1 cellular context compared by ENCODE assay signal in the genomic region with DNA sequence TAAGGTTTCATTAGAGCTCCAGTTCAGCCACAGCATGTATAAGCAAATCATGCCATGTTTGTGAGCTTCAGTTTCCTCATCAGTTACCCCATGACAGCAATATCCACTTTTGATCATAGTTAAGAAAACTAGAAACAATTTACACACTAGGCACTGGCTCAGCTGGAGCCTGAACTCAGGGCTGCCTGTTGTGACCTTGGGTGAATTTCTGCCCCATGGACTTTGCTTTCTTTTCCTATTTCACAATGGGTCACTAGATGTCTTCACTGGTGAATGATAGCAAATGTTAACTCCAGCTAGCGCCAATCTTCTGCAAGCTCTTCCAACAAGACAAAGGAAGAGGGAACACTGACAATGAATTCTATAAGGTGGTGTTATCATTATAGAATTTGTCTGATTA.
A peak's percentile ranks its signal among the peaks of the same experiment; 100 is the strongest.
TF ChIP-seq lines count a peak whose summit lies in the region.

No MANE protein-coding gene starts in this region.

TF ChIP-seq in HepG2, 621 proteins besides CTCF, POLR2A, EP300 and RAD21 (continued from another document):
- TF ChIP-seq, protein P1, sequence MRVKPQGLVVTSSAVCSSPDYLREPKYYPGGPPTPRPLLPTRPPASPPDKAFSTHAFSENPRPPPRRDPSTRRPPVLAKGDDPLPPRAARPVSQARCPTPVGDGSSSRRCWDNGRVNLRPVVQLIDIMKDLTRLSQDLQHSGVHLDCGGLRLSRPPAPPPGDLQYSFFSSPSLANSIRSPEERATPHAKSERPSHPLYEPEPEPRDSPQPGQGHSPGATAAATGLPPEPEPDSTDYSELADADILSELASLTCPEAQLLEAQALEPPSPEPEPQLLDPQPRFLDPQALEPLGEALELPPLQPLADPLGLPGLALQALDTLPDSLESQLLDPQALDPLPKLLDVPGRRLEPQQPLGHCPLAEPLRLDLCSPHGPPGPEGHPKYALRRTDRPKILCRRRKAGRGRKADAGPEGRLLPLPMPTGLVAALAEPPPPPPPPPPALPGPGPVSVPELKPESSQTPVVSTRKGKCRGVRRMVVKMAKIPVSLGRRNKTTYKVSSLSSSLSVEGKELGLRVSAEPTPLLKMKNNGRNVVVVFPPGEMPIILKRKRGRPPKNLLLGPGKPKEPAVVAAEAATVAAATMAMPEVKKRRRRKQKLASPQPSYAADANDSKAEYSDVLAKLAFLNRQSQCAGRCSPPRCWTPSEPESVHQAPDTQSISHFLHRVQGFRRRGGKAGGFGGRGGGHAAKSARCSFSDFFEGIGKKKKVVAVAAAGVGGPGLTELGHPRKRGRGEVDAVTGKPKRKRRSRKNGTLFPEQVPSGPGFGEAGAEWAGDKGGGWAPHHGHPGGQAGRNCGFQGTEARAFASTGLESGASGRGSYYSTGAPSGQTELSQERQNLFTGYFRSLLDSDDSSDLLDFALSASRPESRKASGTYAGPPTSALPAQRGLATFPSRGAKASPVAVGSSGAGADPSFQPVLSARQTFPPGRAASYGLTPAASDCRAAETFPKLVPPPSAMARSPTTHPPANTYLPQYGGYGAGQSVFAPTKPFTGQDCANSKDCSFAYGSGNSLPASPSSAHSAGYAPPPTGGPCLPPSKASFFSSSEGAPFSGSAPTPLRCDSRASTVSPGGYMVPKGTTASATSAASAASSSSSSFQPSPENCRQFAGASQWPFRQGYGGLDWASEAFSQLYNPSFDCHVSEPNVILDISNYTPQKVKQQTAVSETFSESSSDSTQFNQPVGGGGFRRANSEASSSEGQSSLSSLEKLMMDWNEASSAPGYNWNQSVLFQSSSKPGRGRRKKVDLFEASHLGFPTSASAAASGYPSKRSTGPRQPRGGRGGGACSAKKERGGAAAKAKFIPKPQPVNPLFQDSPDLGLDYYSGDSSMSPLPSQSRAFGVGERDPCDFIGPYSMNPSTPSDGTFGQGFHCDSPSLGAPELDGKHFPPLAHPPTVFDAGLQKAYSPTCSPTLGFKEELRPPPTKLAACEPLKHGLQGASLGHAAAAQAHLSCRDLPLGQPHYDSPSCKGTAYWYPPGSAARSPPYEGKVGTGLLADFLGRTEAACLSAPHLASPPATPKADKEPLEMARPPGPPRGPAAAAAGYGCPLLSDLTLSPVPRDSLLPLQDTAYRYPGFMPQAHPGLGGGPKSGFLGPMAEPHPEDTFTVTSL (CRISPR knock-in tag; IDR thresholded peaks at IDR 0.05; ENCODE audit: borderline replicate concordance) = peak; percentile 81; the same call in 1 of the 2 replicates
- TF ChIP-seq ZNF781 (CRISPR knock-in tag; IDR thresholded peaks at IDR 0.05; ENCODE audit: borderline replicate concordance, not compliant biosample characterization) (no peak), GATAD2A (CRISPR knock-in tag; IDR thresholded peaks at IDR 0.05) (peak; percentile 84), E2F1 (CRISPR knock-in tag; IDR thresholded peaks at IDR 0.05) (no peak), KLF9 (CRISPR knock-in tag; IDR thresholded peaks at IDR 0.05; ENCODE audit: low read depth) (no peak), ZNF883 (CRISPR knock-in tag; IDR thresholded peaks at IDR 0.05; ENCODE audit: not compliant biosample characterization) (no peak), NR1H2 (CRISPR knock-in tag; IDR thresholded peaks at IDR 0.05; ENCODE audit: borderline replicate concordance, low read depth) (no peak), CCDC6 (CRISPR knock-in tag; IDR thresholded peaks at IDR 0.05) (no peak), KDM1A (CRISPR knock-in tag; IDR thresholded peaks at IDR 0.05) (no peak; the same call in 1 of the 2 replicates), ZNF749 (CRISPR knock-in tag; IDR thresholded peaks at IDR 0.05; ENCODE audit: borderline replicate concordance) (no peak), ZSCAN21 (CRISPR knock-in tag; IDR thresholded peaks at IDR 0.05; ENCODE audit: borderline replicate concordance) (no peak), FOXA3 (CRISPR knock-in tag; IDR thresholded peaks at IDR 0.05) (peak; percentile 60; the same call in 1 of the 2 replicates), TFAP4 (IDR thresholded peaks at IDR 0.05; ENCODE audit: borderline replicate concordance, low read depth) (peak; percentile 84; the same call in 1 of the 2 replicates), KAT7 (CRISPR knock-in tag; IDR thresholded peaks at IDR 0.05; ENCODE audit: borderline replicate concordance) (no peak), ZNF331 (CRISPR knock-in tag; IDR thresholded peaks at IDR 0.05) (peak; percentile 87), SCMH1 (CRISPR knock-in tag; IDR thresholded peaks at IDR 0.05; ENCODE audit: borderline replicate concordance) (no peak), TCF12 (IDR thresholded peaks at IDR 0.05) (no peak), TCF12 (CRISPR knock-in tag; IDR thresholded peaks at IDR 0.05) (no peak), SOX5 (CRISPR knock-in tag; IDR thresholded peaks at IDR 0.05; ENCODE audit: borderline replicate concordance) (peak; percentile 47; the same call in 1 of the 2 replicates), ZNF367 (CRISPR knock-in tag; IDR thresholded peaks at IDR 0.05; ENCODE audit: borderline replicate concordance) (no peak), GABPA (IDR thresholded peaks at IDR 0.05; ENCODE audit: low read depth, low read length) (no peak), GABPA (CRISPR knock-in tag; IDR thresholded peaks at IDR 0.05; ENCODE audit: low read depth) (no peak), RFX5 (IDR thresholded peaks at IDR 0.05; ENCODE audit: low read depth, low read length) (no peak), CEBPB (IDR thresholded peaks at IDR 0.05; ENCODE audit: borderline replicate concordance, low read depth, low read length) (peak; percentile 95), REL (CRISPR knock-in tag; conservative IDR thresholded peaks at IDR 0.05) (no peak), HIVEP1 (CRISPR knock-in tag; IDR thresholded peaks at IDR 0.05) (no peak), ZNF136 (CRISPR knock-in tag; IDR thresholded peaks at IDR 0.05; ENCODE audit: low read depth) (no peak), ZNF296 (CRISPR knock-in tag; conservative IDR thresholded peaks at IDR 0.05) (no peak), TAF1 (CRISPR knock-in tag; IDR thresholded peaks at IDR 0.05) (no peak)
- TF ChIP-seq, protein P2, sequence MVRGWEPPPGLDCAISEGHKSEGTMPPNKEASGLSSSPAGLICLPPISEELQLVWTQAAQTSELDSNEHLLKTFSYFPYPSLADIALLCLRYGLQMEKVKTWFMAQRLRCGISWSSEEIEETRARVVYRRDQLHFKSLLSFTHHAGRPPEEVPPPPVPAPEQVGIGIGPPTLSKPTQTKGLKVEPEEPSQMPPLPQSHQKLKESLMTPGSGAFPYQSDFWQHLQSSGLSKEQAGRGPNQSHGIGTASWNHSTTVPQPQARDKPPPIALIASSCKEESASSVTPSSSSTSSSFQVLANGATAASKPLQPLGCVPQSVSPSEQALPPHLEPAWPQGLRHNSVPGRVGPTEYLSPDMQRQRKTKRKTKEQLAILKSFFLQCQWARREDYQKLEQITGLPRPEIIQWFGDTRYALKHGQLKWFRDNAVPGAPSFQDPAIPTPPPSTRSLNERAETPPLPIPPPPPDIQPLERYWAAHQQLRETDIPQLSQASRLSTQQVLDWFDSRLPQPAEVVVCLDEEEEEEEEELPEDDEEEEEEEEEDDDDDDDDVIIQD (CRISPR knock-in tag; IDR thresholded peaks at IDR 0.05; ENCODE audit: low read depth) = peak; percentile 81; the same call in 1 of the 2 replicates
- TF ChIP-seq, protein P3, sequence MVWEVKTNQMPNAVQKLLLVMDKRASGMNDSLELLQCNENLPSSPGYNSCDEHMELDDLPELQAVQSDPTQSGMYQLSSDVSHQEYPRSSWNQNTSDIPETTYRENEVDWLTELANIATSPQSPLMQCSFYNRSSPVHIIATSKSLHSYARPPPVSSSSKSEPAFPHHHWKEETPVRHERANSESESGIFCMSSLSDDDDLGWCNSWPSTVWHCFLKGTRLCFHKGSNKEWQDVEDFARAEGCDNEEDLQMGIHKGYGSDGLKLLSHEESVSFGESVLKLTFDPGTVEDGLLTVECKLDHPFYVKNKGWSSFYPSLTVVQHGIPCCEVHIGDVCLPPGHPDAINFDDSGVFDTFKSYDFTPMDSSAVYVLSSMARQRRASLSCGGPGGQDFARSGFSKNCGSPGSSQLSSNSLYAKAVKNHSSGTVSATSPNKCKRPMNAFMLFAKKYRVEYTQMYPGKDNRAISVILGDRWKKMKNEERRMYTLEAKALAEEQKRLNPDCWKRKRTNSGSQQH (CRISPR knock-in tag; IDR thresholded peaks at IDR 0.05; ENCODE audit: low read depth) = no peak
- TF ChIP-seq, protein P4, sequence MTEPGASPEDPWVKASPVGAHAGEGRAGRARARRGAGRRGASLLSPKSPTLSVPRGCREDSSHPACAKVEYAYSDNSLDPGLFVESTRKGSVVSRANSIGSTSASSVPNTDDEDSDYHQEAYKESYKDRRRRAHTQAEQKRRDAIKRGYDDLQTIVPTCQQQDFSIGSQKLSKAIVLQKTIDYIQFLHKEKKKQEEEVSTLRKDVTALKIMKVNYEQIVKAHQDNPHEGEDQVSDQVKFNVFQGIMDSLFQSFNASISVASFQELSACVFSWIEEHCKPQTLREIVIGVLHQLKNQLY (CRISPR knock-in tag; IDR thresholded peaks at IDR 0.05) = no peak
- TF ChIP-seq, protein P5, sequence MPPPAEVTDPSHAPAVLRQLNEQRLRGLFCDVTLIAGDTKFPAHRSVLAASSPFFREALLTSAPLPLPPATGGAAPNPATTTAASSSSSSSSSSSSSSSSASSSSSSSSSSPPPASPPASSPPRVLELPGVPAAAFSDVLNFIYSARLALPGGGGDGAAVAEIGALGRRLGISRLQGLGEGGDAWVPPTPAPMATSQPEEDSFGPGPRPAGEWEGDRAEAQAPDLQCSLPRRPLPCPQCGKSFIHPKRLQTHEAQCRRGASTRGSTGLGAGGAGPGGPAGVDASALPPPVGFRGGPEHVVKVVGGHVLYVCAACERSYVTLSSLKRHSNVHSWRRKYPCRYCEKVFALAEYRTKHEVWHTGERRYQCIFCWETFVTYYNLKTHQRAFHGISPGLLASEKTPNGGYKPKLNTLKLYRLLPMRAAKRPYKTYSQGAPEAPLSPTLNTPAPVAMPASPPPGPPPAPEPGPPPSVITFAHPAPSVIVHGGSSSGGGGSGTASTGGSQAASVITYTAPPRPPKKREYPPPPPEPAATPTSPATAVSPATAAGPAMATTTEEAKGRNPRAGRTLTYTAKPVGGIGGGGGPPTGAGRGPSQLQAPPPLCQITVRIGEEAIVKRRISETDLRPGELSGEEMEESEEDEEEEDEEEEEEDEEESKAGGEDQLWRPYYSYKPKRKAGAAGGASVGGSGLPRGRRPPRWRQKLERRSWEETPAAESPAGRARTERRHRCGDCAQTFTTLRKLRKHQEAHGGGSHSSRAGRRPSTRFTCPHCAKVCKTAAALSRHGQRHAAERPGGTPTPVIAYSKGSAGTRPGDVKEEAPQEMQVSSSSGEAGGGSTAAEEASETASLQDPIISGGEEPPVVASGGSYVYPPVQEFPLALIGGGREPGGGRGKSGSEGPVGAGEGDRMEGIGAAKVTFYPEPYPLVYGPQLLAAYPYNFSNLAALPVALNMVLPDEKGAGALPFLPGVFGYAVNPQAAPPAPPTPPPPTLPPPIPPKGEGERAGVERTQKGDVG (CRISPR knock-in tag; IDR thresholded peaks at IDR 0.05; ENCODE audit: borderline replicate concordance) = no peak
- TF ChIP-seq, protein P6, sequence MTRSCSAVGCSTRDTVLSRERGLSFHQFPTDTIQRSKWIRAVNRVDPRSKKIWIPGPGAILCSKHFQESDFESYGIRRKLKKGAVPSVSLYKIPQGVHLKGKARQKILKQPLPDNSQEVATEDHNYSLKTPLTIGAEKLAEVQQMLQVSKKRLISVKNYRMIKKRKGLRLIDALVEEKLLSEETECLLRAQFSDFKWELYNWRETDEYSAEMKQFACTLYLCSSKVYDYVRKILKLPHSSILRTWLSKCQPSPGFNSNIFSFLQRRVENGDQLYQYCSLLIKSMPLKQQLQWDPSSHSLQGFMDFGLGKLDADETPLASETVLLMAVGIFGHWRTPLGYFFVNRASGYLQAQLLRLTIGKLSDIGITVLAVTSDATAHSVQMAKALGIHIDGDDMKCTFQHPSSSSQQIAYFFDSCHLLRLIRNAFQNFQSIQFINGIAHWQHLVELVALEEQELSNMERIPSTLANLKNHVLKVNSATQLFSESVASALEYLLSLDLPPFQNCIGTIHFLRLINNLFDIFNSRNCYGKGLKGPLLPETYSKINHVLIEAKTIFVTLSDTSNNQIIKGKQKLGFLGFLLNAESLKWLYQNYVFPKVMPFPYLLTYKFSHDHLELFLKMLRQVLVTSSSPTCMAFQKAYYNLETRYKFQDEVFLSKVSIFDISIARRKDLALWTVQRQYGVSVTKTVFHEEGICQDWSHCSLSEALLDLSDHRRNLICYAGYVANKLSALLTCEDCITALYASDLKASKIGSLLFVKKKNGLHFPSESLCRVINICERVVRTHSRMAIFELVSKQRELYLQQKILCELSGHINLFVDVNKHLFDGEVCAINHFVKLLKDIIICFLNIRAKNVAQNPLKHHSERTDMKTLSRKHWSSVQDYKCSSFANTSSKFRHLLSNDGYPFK (CRISPR knock-in tag; IDR thresholded peaks at IDR 0.05; ENCODE audit: borderline replicate concordance) = no peak
